13 cellular contexts compared by ENCODE assay signal in genomic region chr7:100489121-100489520, GRCh38. TPM values are rescaled to one million over a fixed set of nuclear protein-coding genes. Genes with fewer than 3 reads are reported as not detected.
DNase-seq lines count a peak whose midpoint lies in the region; TF ChIP-seq lines count a peak whose summit lies in the region.
"Had no signal": no experiment of that assay in that cellular context is flagged by ENCODE, and none has a peak within 500 bp of the region (broad histone marks: within the 10 kb centered on the region; RNA-seq: fewer than 3 reads in every experiment).

No MANE protein-coding gene starts in this region.

- TF ChIP-seq CTCF in GM13976 (IDR thresholded peaks at IDR 0.05; ENCODE audit: borderline replicate concordance, control extremely low read depth, extremely low read depth, insufficient read depth, missing control alignments): no peak
- no peak for TF ChIP-seq CTCF in neural progenitor cell (IDR thresholded peaks at IDR 0.05)
- TF ChIP-seq CTCF in HFFc6 (IDR thresholded peaks at IDR 0.05): no peak

- H3K9me3 Mint-ChIP-seq in neural progenitor cell: no peaks in the 10 kb centered on the region
- no peaks in the 10 kb centered on the region for H3K9me3 Mint-ChIP-seq in HFFc6
- H3K9me3 Mint-ChIP-seq: CD8-positive, alpha-beta T cell had no signal

- H3K36me3 Mint-ChIP-seq in neural progenitor cell (peaks cover 8% of the 10 kb centered on the region), HFFc6 (ENCODE audit: low read depth) (no peaks in the 10 kb centered on the region)
- H3K36me3 Mint-ChIP-seq: CD8-positive, alpha-beta T cell had no signal

- H3K4me1 Mint-ChIP-seq in neural progenitor cell (peaks cover 73% of the 10 kb centered on the region), HFFc6 (ENCODE audit: low read depth) (peaks cover 7% of the 10 kb centered on the region; the same call in 1 of the 2 replicates)

- no peak overlapping the region for H3K9ac ChIP-seq in BLaER1
- H3K9ac ChIP-seq in neural progenitor cell: no peak overlapping the region
- H3K9ac ChIP-seq: KMS-11 had no signal

- H3K9me3 ChIP-seq in BLaER1 (no peaks in the 10 kb centered on the region), neural progenitor cell (ENCODE audit: low read depth) (no peaks in the 10 kb centered on the region)
- H3K9me3 ChIP-seq: MG63 had no signal

- H3K4me2 ChIP-seq in BLaER1: peak overlapping the region; percentile 37
- H3K4me2 ChIP-seq in neural progenitor cell: peak overlapping the region; percentile 75
- H3K4me2 ChIP-seq: KMS-11 had no signal

- no peaks in the 10 kb centered on the region for H3K79me2 ChIP-seq in neural progenitor cell (ENCODE audit: low read depth)

- H3K4me3 Mint-ChIP-seq in neural progenitor cell: peak overlapping the region; percentile 55
- H3K4me3 Mint-ChIP-seq in HFFc6: no peak overlapping the region
- H3K4me3 Mint-ChIP-seq: CD8-positive, alpha-beta T cell had no signal

- H4K20me1 ChIP-seq in BLaER1: no peaks in the 10 kb centered on the region
- H4K20me1 ChIP-seq in neural progenitor cell (ENCODE audit: low read depth): peaks cover 4% of the 10 kb centered on the region

- H2AFZ ChIP-seq in neural progenitor cell (replicated peaks): no peak overlapping the region

- DNase-seq in GM13976 (ENCODE audit: low spot score) (peak; percentile 21), neural progenitor cell (ENCODE audit: low spot score) (no peak), HFFc6 (no peak), DMS79 (lab: John Stamatoyannopoulos, UW) (no peak)
- no peak for DNase-seq in activated CD4-positive, alpha-beta T cell treated with anti-CD3 and anti-CD28 coated beads, Interleukin-2, amount 50 U/mL, for 1 hour
- DNase-seq: AML-193, GF-D8, MG63 had no signal

- H3K27ac ChIP-seq in BLaER1 (no peak overlapping the region), cingulate gyrus (ENCODE audit: low read depth, low read length) (peak overlapping the region; percentile 39), neural progenitor cell (no peak overlapping the region)
- H3K27ac ChIP-seq: KMS-11 had no signal

- H3K36me3 ChIP-seq in BLaER1 (no peaks in the 10 kb centered on the region), neural progenitor cell (no peaks in the 10 kb centered on the region)
- H3K36me3 ChIP-seq: MG63 had no signal

- H3K27me3 Mint-ChIP-seq in neural progenitor cell (ENCODE audit: insufficient read depth, low read depth) (peaks cover 4% of the 10 kb centered on the region), HFFc6 (ENCODE audit: insufficient read depth) (peaks cover 5% of the 10 kb centered on the region)

- H3K27ac Mint-ChIP-seq in neural progenitor cell: peak overlapping the region; percentile 99
- H3K27ac Mint-ChIP-seq in HFFc6: no peak overlapping the region
- H3K27ac Mint-ChIP-seq: CD8-positive, alpha-beta T cell had no signal

- H3K4me1 ChIP-seq in BLaER1: peaks cover 55% of the 10 kb centered on the region
- peaks cover 43% of the 10 kb centered on the region for H3K4me1 ChIP-seq in neural progenitor cell

- H3K27me3 ChIP-seq in BLaER1 (peaks cover 9% of the 10 kb centered on the region; the same call in 1 of the 2 replicates), neural progenitor cell (peaks cover 17% of the 10 kb centered on the region)
- H3K27me3 ChIP-seq: MG63 had no signal

- H3F3A ChIP-seq in neural progenitor cell (ENCODE audit: low read depth): peaks cover 4% of the 10 kb centered on the region

- H3K4me3 ChIP-seq in BLaER1 (no peak overlapping the region), neural progenitor cell (no peak overlapping the region)
- H3K4me3 ChIP-seq: MG63 had no signal

- in situ Hi-C loops in GM13976 (cut with MboI; ENCODE audit: low sequenced_read_pairs, unreplicated experiment): no loop called here

RNA-seq across cellular contexts. Expression of gene NYAP1, which starts 5.4 kb away (rescaled TPM):
- 1.2 and 6.7 TPM in 2 replicates for total RNA-seq in neural progenitor cell (ENCODE audit: low replicate concordance)
- under 1 TPM; 0.50 to 0.99 (median 0.86) TPM for total RNA-seq in HFFc6 (2021; fragmentation: NEBNext Ultra II Directional; extraction: Animal tissue kit (Norgen Biotek cat#: 25700))
- total RNA-seq: H4 had no signal

RNA-seq across cellular contexts. Expression of gene TSC22D4, which starts 10.1 kb away (rescaled TPM):
- total RNA-seq in neural progenitor cell (ENCODE audit: low replicate concordance): 11.0 and 17.6 TPM in 2 replicates
- 10 to 100 TPM; 50.6 to 54.5 (median 51.7) TPM for total RNA-seq in HFFc6 (2021; fragmentation: NEBNext Ultra II Directional; extraction: Animal tissue kit (Norgen Biotek cat#: 25700))

RNA-seq across cellular contexts. Expression of gene SPACDR, which starts 25.1 kb away (rescaled TPM):
- total RNA-seq in neural progenitor cell (ENCODE audit: low replicate concordance): 0.71 TPM in 1 of 2 replicates, not detected in the other
- 1 to 10 TPM in 3 of 6 experiments, under 1 TPM in 3; 0.66 to 1.6 (median 1.0) TPM for total RNA-seq in HFFc6 (2021; fragmentation: NEBNext Ultra II Directional; extraction: Animal tissue kit (Norgen Biotek cat#: 25700))

RNA-seq across cellular contexts. Expression of gene AGFG2, which starts 49.9 kb away (rescaled TPM):
- 1.2 and 5.6 TPM in 2 replicates for total RNA-seq in neural progenitor cell (ENCODE audit: low replicate concordance)
- 10 to 100 TPM; 14.4 to 21.4 (median 18.9) TPM for total RNA-seq in HFFc6 (2021; fragmentation: NEBNext Ultra II Directional; extraction: Animal tissue kit (Norgen Biotek cat#: 25700))

RNA-seq across cellular contexts. Expression of gene PPP1R35, which starts 52.8 kb away (rescaled TPM):
- total RNA-seq in neural progenitor cell (ENCODE audit: low replicate concordance): 7.3 and 33.0 TPM in 2 replicates
- 10 to 100 TPM; 22.9 to 33.6 (median 26.5) TPM for total RNA-seq in HFFc6 (2021; fragmentation: NEBNext Ultra II Directional; extraction: Animal tissue kit (Norgen Biotek cat#: 25700))
